Comparison of ENCODE assay signal across 1 cellular context in genomic region chr2:112481528-112482228, GRCh38.
TF ChIP-seq lines count a peak whose summit lies in the region.

TTL (plus strand) TSS chr2:112482156; CDS start chr2:112482345, 189 bp downstream.

TF ChIP-seq in K562, 482 proteins besides CTCF, POLR2A, EP300 and RAD21 (continued from another document and continues in another):
- no peak for TF ChIP-seq ZBTB34 (CRISPR knock-in tag; IDR thresholded peaks at IDR 0.05)
- no peak; the same call in 1 of the 2 replicates for TF ChIP-seq ZNF766 (CRISPR knock-in tag; conservative IDR thresholded peaks at IDR 0.05)
- no peak for TF ChIP-seq ZMIZ1 (IDR thresholded peaks at IDR 0.05; ENCODE audit: low read depth in 2 of 2, low read length in 2 of 2)
- no peak for TF ChIP-seq SRF (CRISPR knock-in tag; IDR thresholded peaks at IDR 0.05)
- no peak for TF ChIP-seq IRF1 (CRISPR knock-in tag; IDR thresholded peaks at IDR 0.05; ENCODE audit: borderline replicate concordance)
- TF ChIP-seq DDX20 (tag; IDR thresholded peaks at IDR 0.05; ENCODE audit: low read depth): no peak
- TF ChIP-seq L3MBTL2 (IDR thresholded peaks at IDR 0.05): no peak
- TF ChIP-seq USF2 (CRISPR knock-in tag; IDR thresholded peaks at IDR 0.05): no peak
- TF ChIP-seq ZNF561 (CRISPR knock-in tag; conservative IDR thresholded peaks at IDR 0.05): no peak
- no peak for TF ChIP-seq MCM3 (IDR thresholded peaks at IDR 0.05)
- TF ChIP-seq TEAD4 (IDR thresholded peaks at IDR 0.05; ENCODE audit: low read length): no peak
- TF ChIP-seq TEAD4 (CRISPR knock-in tag; IDR thresholded peaks at IDR 0.05; ENCODE audit: borderline replicate concordance): no peak
- TF ChIP-seq CREB1 (IDR thresholded peaks at IDR 0.05): no peak; the same call in 1 of the 2 replicates
- no peak for TF ChIP-seq CREB1 (CRISPR knock-in tag; IDR thresholded peaks at IDR 0.05)
- TF ChIP-seq KLF6 (CRISPR knock-in tag; IDR thresholded peaks at IDR 0.05; ENCODE audit: borderline replicate concordance): 0 out of 2 replicates have a peak, but pooled peaks have one; percentile 16
- TF ChIP-seq ILK (tag; IDR thresholded peaks at IDR 0.05; ENCODE audit: borderline replicate concordance, low read depth): no peak
- TF ChIP-seq XRCC4 (IDR thresholded peaks at IDR 0.05; ENCODE audit: extremely low read depth, insufficient read depth, insufficient read length): no peak
- peak; percentile 40; the same call in 1 of the 2 replicates for TF ChIP-seq DPF2 (IDR thresholded peaks at IDR 0.05)
- no peak for TF ChIP-seq ZNF318 (IDR thresholded peaks at IDR 0.05; ENCODE audit: borderline replicate concordance in 1 of 2, low read depth in 1 of 2)
- peak; percentile 75 for TF ChIP-seq ZNF263 (CRISPR knock-in tag; IDR thresholded peaks at IDR 0.05; ENCODE audit: borderline replicate concordance)
- TF ChIP-seq RBM25 (IDR thresholded peaks at IDR 0.05; ENCODE audit: low read depth, low read length, severe bottlenecking): no peak
- TF ChIP-seq ZNF584 (CRISPR knock-in tag; IDR thresholded peaks at IDR 0.05; ENCODE audit: low read depth): no peak
- TF ChIP-seq CBX8 (IDR thresholded peaks at IDR 0.05; ENCODE audit: borderline replicate concordance, extremely low read depth, low read depth, low read length, poor library complexity, severe bottlenecking): no peak
- TF ChIP-seq ZNF124 (CRISPR knock-in tag; IDR thresholded peaks at IDR 0.05): no peak
- TF ChIP-seq ELF2 (CRISPR knock-in tag; IDR thresholded peaks at IDR 0.05): no peak
- no peak for TF ChIP-seq ZSCAN29 (IDR thresholded peaks at IDR 0.05)
- TF ChIP-seq ZNF583 (CRISPR knock-in tag; IDR thresholded peaks at IDR 0.05): no peak
- TF ChIP-seq BRF2 (IDR thresholded peaks at IDR 0.05; ENCODE audit: borderline replicate concordance, insufficient read depth, insufficient read length): no peak
- no peak for TF ChIP-seq E2F4 (CRISPR knock-in tag; IDR thresholded peaks at IDR 0.05; ENCODE audit: low read depth)
- peak; percentile 71 for TF ChIP-seq POLR2H (tag; IDR thresholded peaks at IDR 0.05; ENCODE audit: low read depth)
- TF ChIP-seq BDP1 (IDR thresholded peaks at IDR 0.05; ENCODE audit: insufficient read depth, insufficient read length): no peak
- TF ChIP-seq KDM1A (IDR thresholded peaks at IDR 0.05): no peak
- peak in 1 of 2 experiments; percentile 54; a peak in 2 of 4 replicates for TF ChIP-seq NRF1 (conservative IDR thresholded peaks at IDR 0.05 in 1 of 2, IDR thresholded peaks at IDR 0.05 in 1 of 2)
- TF ChIP-seq ZNF76 (CRISPR knock-in tag; IDR thresholded peaks at IDR 0.05; ENCODE audit: borderline replicate concordance): no peak
- no peak for TF ChIP-seq ZC3H4 (CRISPR knock-in tag; IDR thresholded peaks at IDR 0.05; ENCODE audit: borderline replicate concordance)
- TF ChIP-seq ZNF449 (CRISPR knock-in tag; IDR thresholded peaks at IDR 0.05): no peak
- TF ChIP-seq CEBPG (CRISPR knock-in tag; IDR thresholded peaks at IDR 0.05): no peak
- TF ChIP-seq CEBPG (tag; conservative IDR thresholded peaks at IDR 0.05 in 1 of 2, IDR thresholded peaks at IDR 0.05 in 1 of 2): no peak
- TF ChIP-seq ZNF282 (CRISPR knock-in tag; IDR thresholded peaks at IDR 0.05): no peak
- peak; percentile 72; the same call in 1 of the 2 replicates for TF ChIP-seq RBFOX2 (IDR thresholded peaks at IDR 0.05; ENCODE audit: low read depth, low read length)
- TF ChIP-seq HIVEP1 (CRISPR knock-in tag; IDR thresholded peaks at IDR 0.05): no peak
- TF ChIP-seq ZNF431 (CRISPR knock-in tag; IDR thresholded peaks at IDR 0.05): no peak
- no peak for TF ChIP-seq SP1 (CRISPR knock-in tag; IDR thresholded peaks at IDR 0.05)
- no peak for TF ChIP-seq THAP12 (CRISPR knock-in tag; IDR thresholded peaks at IDR 0.05)
